ENCODE assay signal across 9 cellular contexts in genomic region chr4:75698162-75698962, GRCh38. TPM values are rescaled to one million over a fixed set of nuclear protein-coding genes. Genes with fewer than 3 reads are reported as not detected.
DNase-seq lines count a peak whose midpoint lies in the region; ATAC-seq, FAIRE-seq and TF ChIP-seq lines count a peak whose summit lies in the region.
"Had no signal": no experiment of that assay in that cellular context is flagged by ENCODE, and none has a peak within 500 bp of the region (broad histone marks: within the 10 kb centered on the region; RNA-seq: fewer than 3 reads in every experiment).

No MANE protein-coding gene starts in this region.

- peak overlapping the region; percentile 92 to 98 (median 96) for H3K27ac Mint-ChIP-seq in naive B cell

- peaks cover 21 to 43% (median 32%) of the 10 kb centered on the region in 3 donors for H3K4me1 Mint-ChIP-seq in naive B cell

- no peak for FAIRE-seq in H54 (lab: Jason Lieb, UNC)

- no peaks in the 10 kb centered on the region for H3K27me3 Mint-ChIP-seq in naive B cell

- intact Hi-C loops in left cardiac atrium (cut with DNase I), result no loop called here
- intact Hi-C loops in Right ventricle myocardium inferior (cut with DNase I), result no loop called here

- H3K4me3 Mint-ChIP-seq in naive B cell, result peak overlapping the region; percentile 0 to 76 (median 43)

- TF ChIP-seq POLR2A in H54 (IDR thresholded peaks at IDR 0.05; ENCODE audit: low read depth, low read length), result no peak

- no peaks in the 10 kb centered on the region for H3K36me3 Mint-ChIP-seq in naive B cell

- peak; percentile 34 to 40 for ATAC-seq in left cardiac atrium
- no peak for ATAC-seq in Right ventricle myocardium inferior
- ATAC-seq in HG02943 (IDR thresholded peaks at IDR 0.05; ENCODE audit: low read depth, unreplicated experiment), result peak; percentile 96
- peak; percentile 95 to 96 for ATAC-seq in naive B cell (ENCODE audit: low read depth in 2 of 2)

- H3K9me3 Mint-ChIP-seq in naive B cell, result no peaks in the 10 kb centered on the region

- DNase-seq in left cardiac atrium (no peak), Right ventricle myocardium inferior (ENCODE audit: missing footprints) (no peak), SKM-1 treated with dmso at 0.1 percent for 144 hours (lab: John Stamatoyannopoulos, UW; ENCODE audit: unreplicated experiment) (peak; percentile 81), naive B cell (peak; percentile 78), NCI-H2029 treated with DMSO at 0.1 percent for 48 hours (lab: John Stamatoyannopoulos, UW) (no peak), H54 (ENCODE audit: insufficient read length, low spot score) (no peak), COLO829 (ENCODE audit: low spot score) (no peak)
- DNase-seq: heart left ventricle had no signal

RNA-seq across cellular contexts. Expression of gene G3BP2, which starts 25.2 kb away (rescaled TPM):
- total RNA-seq in left cardiac atrium (100 to 1,000 TPM in 1 of 2 donors, 10 to 100 TPM in 1; 68.5 to 110 TPM), Right ventricle myocardium inferior (65.5 TPM)
- polyA plus RNA-seq in naive B cell (ENCODE audit: low read depth in 6 of 6), result 100 to 1,000 TPM in 1 of 6 donors, 10 to 100 TPM in 5; 73.9 to 103 (median 80.5) TPM

RNA-seq across cellular contexts. Expression of gene USO1, which starts 26.0 kb away (rescaled TPM):
- total RNA-seq in left cardiac atrium, result 10 to 100 TPM; 77.9 to 84.5 TPM
- total RNA-seq in Right ventricle myocardium inferior, result 85.0 TPM
- polyA plus RNA-seq in naive B cell (ENCODE audit: low read depth in 6 of 6), result 10 to 100 TPM; 19.0 to 32.2 (median 28.1) TPM

Comparison
In these comparisons a context has a peak if more than half of its experiments do, and no peak if none do; other contexts are left out.
1. DNase-seq: peak in SKM-1 treated with dmso at 0.1 percent for 144 hours (single experiment) and naive B cell (single experiment); none in left cardiac atrium (single experiment), Right ventricle myocardium inferior (single experiment), NCI-H2029 treated with DMSO at 0.1 percent for 48 hours (single experiment), H54 (single experiment) and COLO829 (single experiment).